In the genomic region with DNA sequence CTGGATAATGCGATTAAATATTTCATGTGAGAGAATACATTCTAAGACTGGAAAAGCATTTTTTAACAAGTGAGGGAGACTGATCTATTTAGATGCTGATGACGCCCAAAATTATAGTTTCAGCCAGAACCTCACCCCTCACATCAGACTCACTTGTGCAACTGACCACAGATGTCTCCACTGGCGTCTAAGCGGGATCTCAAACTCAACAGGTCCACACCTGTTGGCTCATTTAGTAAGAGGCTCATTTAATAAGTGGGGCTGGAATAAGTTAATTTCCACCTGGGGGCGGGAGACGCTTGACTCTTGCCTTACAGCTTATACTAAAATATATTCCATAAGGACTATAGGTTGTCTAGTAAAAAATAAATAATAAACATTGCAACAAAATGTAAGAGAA, we compare ENCODE assay signal across 7 cellular contexts. TPM values are rescaled to one million over a fixed set of nuclear protein-coding genes. Genes with fewer than 3 reads are reported as not detected.
A peak's percentile ranks its signal among the peaks of the same experiment; 100 is the strongest.
DNase-seq lines count a peak whose midpoint lies in the region; ATAC-seq and TF ChIP-seq lines count a peak whose summit lies in the region.

No MANE protein-coding gene starts in this region.

- ATAC-seq in natural killer cell treated with Interleukin-12 subunit alpha and Interleukin-12 subunit beta and Interleukin-15 and Interleukin-18, amount 100 ng/mL, for 72 hours: no peak
- ATAC-seq in GM19397 (IDR thresholded peaks at IDR 0.05; ENCODE audit: unreplicated experiment) (no peak), GM19023 (IDR thresholded peaks at IDR 0.05; ENCODE audit: unreplicated experiment) (no peak)

- H3K4me3 Mint-ChIP-seq in IgD-negative memory B cell: peak overlapping the region; percentile 80 to 93 (median 88)
- peak overlapping the region; percentile 69 for H3K4me3 Mint-ChIP-seq in natural killer cell treated with Interleukin-12 subunit alpha and Interleukin-12 subunit beta and Interleukin-15 and Interleukin-18, amount 100 ng/mL, for 72 hours

- no peaks in the 10 kb centered on the region for H3K4me1 ChIP-seq in breast epithelium

- no peaks in the 10 kb centered on the region for H3K9me3 Mint-ChIP-seq in IgD-negative memory B cell
- no peaks in the 10 kb centered on the region for H3K9me3 Mint-ChIP-seq in natural killer cell treated with Interleukin-12 subunit alpha and Interleukin-12 subunit beta and Interleukin-15 and Interleukin-18, amount 100 ng/mL, for 72 hours

- intact Hi-C loops in breast epithelium (cut with DNase I; ENCODE audit: low total_unique reads): loop anchor here (10.0 kb wide), 1 partner anchor 306 kb away; no protein-coding TSS in a partner anchor

- H3K27ac ChIP-seq in breast epithelium: no peak overlapping the region

- no peaks in the 10 kb centered on the region for H3K27me3 ChIP-seq in breast epithelium

- H3K36me3 Mint-ChIP-seq in IgD-negative memory B cell: peaks cover 2% of the 10 kb centered on the region
- peaks cover 6% of the 10 kb centered on the region for H3K36me3 Mint-ChIP-seq in natural killer cell treated with Interleukin-12 subunit alpha and Interleukin-12 subunit beta and Interleukin-15 and Interleukin-18, amount 100 ng/mL, for 72 hours

- peaks cover 0 to 10% (median 7%) of the 10 kb centered on the region in 3 donors for H3K4me1 Mint-ChIP-seq in IgD-negative memory B cell
- H3K4me1 Mint-ChIP-seq in natural killer cell treated with Interleukin-12 subunit alpha and Interleukin-12 subunit beta and Interleukin-15 and Interleukin-18, amount 100 ng/mL, for 72 hours (ENCODE audit: low read depth in 2 of 2): peaks cover 9 to 22% of the 10 kb centered on the region in 2 donors

- no peak for TF ChIP-seq POLR2A in breast epithelium (IDR thresholded peaks at IDR 0.05)

- no peaks in the 10 kb centered on the region for H3K9me3 ChIP-seq in breast epithelium

- H3K27me3 Mint-ChIP-seq in IgD-negative memory B cell: no peaks in the 10 kb centered on the region
- peaks cover 0 to 2% of the 10 kb centered on the region in 2 donors for H3K27me3 Mint-ChIP-seq in natural killer cell treated with Interleukin-12 subunit alpha and Interleukin-12 subunit beta and Interleukin-15 and Interleukin-18, amount 100 ng/mL, for 72 hours

- H3K36me3 ChIP-seq in breast epithelium: no peaks in the 10 kb centered on the region

- TF ChIP-seq CTCF in breast epithelium (IDR thresholded peaks at IDR 0.05): no peak

- peak overlapping the region in 2 of 3 donors; percentile 46 to 62 for H3K4me3 ChIP-seq in breast epithelium

- DNase-seq in COR-L47 (lab: John Stamatoyannopoulos, UW) (peak; percentile 0), breast epithelium (ENCODE audit: low spot score in 2 of 2) (no peak), SKM-1 treated with dmso at 0.1 percent for 144 hours (lab: John Stamatoyannopoulos, UW; ENCODE audit: unreplicated experiment) (no peak)
- no peak for DNase-seq in natural killer cell treated with Interleukin-12 subunit alpha and Interleukin-12 subunit beta and Interleukin-15 and Interleukin-18, amount 100 ng/mL, for 72 hours (ENCODE audit: low spot score)

- peak overlapping the region in 2 of 3 donors; percentile 83 to 92 for H3K27ac Mint-ChIP-seq in IgD-negative memory B cell
- peak overlapping the region; percentile 75 to 86 for H3K27ac Mint-ChIP-seq in natural killer cell treated with Interleukin-12 subunit alpha and Interleukin-12 subunit beta and Interleukin-15 and Interleukin-18, amount 100 ng/mL, for 72 hours

RNA-seq across cellular contexts. Expression of a gene that starts 47.5 kb away (rescaled TPM):
- 5.9 TPM for polyA plus RNA-seq in IgD-negative memory B cell
- total RNA-seq in breast epithelium: 10 to 100 TPM; 12.8 to 22.9 (median 19.6) TPM
- 10 to 100 TPM; 23.6 to 30.4 TPM for total RNA-seq in natural killer cell treated with Interleukin-12 subunit alpha and Interleukin-12 subunit beta and Interleukin-15 and Interleukin-18, amount 100 ng/mL, for 72 hours

RNA-seq across cellular contexts. Expression of a gene that starts 48.0 kb away (rescaled TPM):
- polyA plus RNA-seq in IgD-negative memory B cell: 15.9 TPM
- 100 to 1,000 TPM in 1 of 3 donors, 10 to 100 TPM in 2; 59.7 to 116 (median 84.9) TPM for total RNA-seq in breast epithelium
- total RNA-seq in natural killer cell treated with Interleukin-12 subunit alpha and Interleukin-12 subunit beta and Interleukin-15 and Interleukin-18, amount 100 ng/mL, for 72 hours: 10 to 100 TPM; 52.1 to 71.1 TPM
